Comparison of ENCODE assay signal across 28 cellular contexts in the genomic region with DNA sequence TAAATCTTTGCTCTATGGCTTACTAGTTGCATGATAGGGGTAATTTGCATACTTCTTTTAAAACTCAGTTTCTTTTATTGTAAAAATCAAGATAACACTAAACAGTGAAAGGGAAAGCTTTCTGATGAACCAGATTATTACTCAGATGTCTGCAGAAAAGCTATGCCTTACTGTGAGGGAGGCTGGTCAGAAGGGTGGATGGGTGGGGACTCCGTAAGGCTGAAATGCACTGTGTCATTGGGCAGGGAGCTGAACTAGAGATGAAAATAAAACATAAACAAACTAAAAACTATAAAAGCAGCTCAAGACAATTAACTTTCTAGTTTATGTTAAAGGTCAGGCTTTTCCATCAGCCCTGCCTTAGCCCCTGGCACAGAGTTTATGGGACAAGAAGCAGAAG.
"Had no signal": no experiment of that assay in that cellular context is flagged by ENCODE, and none has a peak within 500 bp of the region (broad histone marks: within the 10 kb centered on the region; RNA-seq: fewer than 3 reads in every experiment).

No MANE protein-coding gene starts in this region.

- H3K36me3 ChIP-seq: heart right ventricle, ovary, right lobe of liver, suprapubic skin, transverse colon had no signal

- H3K4me1 Mint-ChIP-seq: immature natural killer cell; naive thymus-derived CD8-positive, alpha-beta T cell; stimulated activated naive CD8-positive, alpha-beta T cell treated with anti-CD3 and anti-CD28 coated beads, Interleukin-15, amount 100 ng/mL, for 72 hours had no signal

- H3K36me3 Mint-ChIP-seq: immature natural killer cell; naive thymus-derived CD8-positive, alpha-beta T cell had no signal

- H3K4me3 Mint-ChIP-seq: immature natural killer cell; naive thymus-derived CD8-positive, alpha-beta T cell; stimulated activated naive CD8-positive, alpha-beta T cell treated with anti-CD3 and anti-CD28 coated beads, Interleukin-15, amount 100 ng/mL, for 72 hours had no signal

- H3K4me2 ChIP-seq: smooth muscle cell had no signal

- H3K4me3 ChIP-seq: dorsolateral prefrontal cortex, heart right ventricle, ovary, right lobe of liver, smooth muscle cell, suprapubic skin, transverse colon had no signal

- ATAC-seq: esophagus mucosa; foreskin keratinocyte; left lobe of liver; naive thymus-derived CD8-positive, alpha-beta T cell; right lobe of liver; stimulated activated naive CD8-positive, alpha-beta T cell treated with anti-CD3 and anti-CD28 coated beads, Interleukin-15, amount 100 ng/mL, for 72 hours had no signal

- H3K27me3 Mint-ChIP-seq: stimulated activated naive CD8-positive, alpha-beta T cell treated with anti-CD3 and anti-CD28 coated beads, Interleukin-15, amount 100 ng/mL, for 72 hours had no signal

- H3K4me1 ChIP-seq: foreskin keratinocyte, right lobe of liver had no signal

- DNase-seq: central memory CD4-positive, alpha-beta T cell; dorsolateral prefrontal cortex; effector CD4-positive, alpha-beta T cell; foreskin keratinocyte; glutamatergic neuron; heart right ventricle; hypothalamus; immature natural killer cell; islet precursor cell; kidney glomerular epithelial cell; mesendoderm; midbrain; naive thymus-derived CD8-positive, alpha-beta T cell; occipital lobe; ovary; right lobe of liver; stimulated activated CD4-positive, alpha-beta T cell treated with anti-CD3 and anti-CD28 coated beads, Interleukin-12 subunit alpha, Interleukin-12 subunit beta, amount 100 ng/mL, for 4 hours; stimulated activated CD4-positive, alpha-beta T cell treated with anti-CD3 and anti-CD28 coated beads, Interleukin-1b, Interleukin-23, amount 100 ng/mL, for 48 hours; stimulated activated CD4-positive, alpha-beta T cell treated with anti-CD3 and anti-CD28 coated beads, Interleukin-4, amount 100 ng/mL, for 1 hour; stimulated activated CD8-positive, alpha-beta memory T cell treated with anti-CD3 and anti-CD28 coated beads, Interleukin-4, amount 100 ng/mL, for 48 hours; stimulated activated naive CD4-positive, alpha-beta T cell; stimulated activated naive CD8-positive, alpha-beta T cell treated with anti-CD3 and anti-CD28 coated beads, Interleukin-15, amount 100 ng/mL, for 72 hours; transverse colon had no signal

- H3K27ac Mint-ChIP-seq: immature natural killer cell; naive thymus-derived CD8-positive, alpha-beta T cell; stimulated activated naive CD8-positive, alpha-beta T cell treated with anti-CD3 and anti-CD28 coated beads, Interleukin-15, amount 100 ng/mL, for 72 hours had no signal

- H3K27me3 ChIP-seq: ovary, right lobe of liver, suprapubic skin, transverse colon had no signal

- H3K9me3 Mint-ChIP-seq: naive thymus-derived CD8-positive, alpha-beta T cell; stimulated activated naive CD8-positive, alpha-beta T cell treated with anti-CD3 and anti-CD28 coated beads, Interleukin-15, amount 100 ng/mL, for 72 hours had no signal

- H3K9me3 ChIP-seq: heart right ventricle, ovary, right lobe of liver, suprapubic skin, transverse colon had no signal

- H3K27ac ChIP-seq: dorsolateral prefrontal cortex, epithelial cell of prostate, foreskin keratinocyte, heart right ventricle, right lobe of liver, suprapubic skin, transverse colon had no signal
